ENCODE assay signal across 9 cellular contexts in the genomic region with DNA sequence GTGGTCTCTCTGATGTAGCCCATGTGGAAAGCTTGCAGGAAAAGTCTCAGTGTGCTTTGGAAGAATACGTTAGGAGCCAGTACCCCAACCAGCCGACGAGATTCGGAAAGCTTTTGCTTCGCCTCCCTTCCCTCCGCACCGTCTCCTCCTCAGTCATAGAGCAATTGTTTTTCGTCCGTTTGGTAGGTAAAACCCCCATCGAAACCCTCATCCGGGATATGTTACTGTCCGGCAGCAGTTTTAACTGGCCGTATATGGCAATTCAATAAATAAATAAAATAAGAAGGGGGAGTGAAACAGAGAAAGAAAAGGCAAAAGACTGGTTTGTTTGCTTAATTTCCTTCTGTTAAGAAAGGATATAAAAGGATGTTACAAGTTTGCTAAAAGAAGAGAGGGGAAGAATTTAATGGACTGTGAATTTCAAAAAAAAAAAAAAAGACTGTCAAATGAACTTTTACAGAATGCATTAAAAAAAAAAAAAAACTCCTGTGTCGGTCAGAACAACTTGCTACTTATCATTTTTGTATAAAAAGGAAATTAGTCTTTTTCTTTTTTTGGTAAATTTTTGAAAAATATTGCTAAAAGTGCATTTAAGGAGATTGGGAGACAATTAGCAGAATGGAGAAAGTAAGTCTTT. TPM values are rescaled to one million over a fixed set of nuclear protein-coding genes. Genes with fewer than 3 reads are reported as not detected.
DNase-seq lines count a peak whose midpoint lies in the region; ATAC-seq and TF ChIP-seq lines count a peak whose summit lies in the region.
"Had no signal": no experiment of that assay in that cellular context is flagged by ENCODE, and none has a peak within 500 bp of the region (broad histone marks: within the 10 kb centered on the region; RNA-seq: fewer than 3 reads in every experiment).

No MANE protein-coding gene starts in this region.

- peaks cover 33% of the 10 kb centered on the region for H3K4me1 ChIP-seq in Caco-2

- H3K4me3 Mint-ChIP-seq in Caco-2 (ENCODE audit: unreplicated experiment) (peak overlapping the region; percentile 83), progenitor cell of endocrine pancreas (ENCODE audit: low read depth) (peak overlapping the region; percentile 89)

- POLR2A ChIA-PET in Caco-2 (lab: Charles Lee), result interaction anchor here (0.6 to 1.0 kb wide), 2 partner anchors 10 to 12 kb away, joined by 4 to 14 read pairs; no protein-coding TSS in a partner anchor

- CTCF ChIA-PET in Caco-2 (lab: Charles Lee), result interaction anchor here (0.6 to 2.9 kb wide), 2 partner anchors 10 to 238 kb away, joined by 4 to 23 read pairs; no protein-coding TSS in a partner anchor

- H3K36me3 ChIP-seq in Caco-2 (ENCODE audit: control insufficient read depth, insufficient read depth, low read length) (peaks cover 8% of the 10 kb centered on the region), SK-N-MC (ENCODE audit: insufficient read depth, low read length) (peaks cover 44% of the 10 kb centered on the region)

- H3K9me3 ChIP-seq in Caco-2 (no peaks in the 10 kb centered on the region), SK-N-MC (ENCODE audit: low read depth, low read length) (no peaks in the 10 kb centered on the region)

- H3K4me1 Mint-ChIP-seq in Caco-2 (ENCODE audit: low read depth, unreplicated experiment) (peaks cover 33% of the 10 kb centered on the region), progenitor cell of endocrine pancreas (ENCODE audit: low read depth) (peaks cover 74% of the 10 kb centered on the region)

- H3K9ac ChIP-seq in SK-N-MC (ENCODE audit: insufficient read length), result peak overlapping the region; percentile 28

- H3K27ac Mint-ChIP-seq in Caco-2 (ENCODE audit: unreplicated experiment) (peak overlapping the region; percentile 45), progenitor cell of endocrine pancreas (peak overlapping the region; percentile 56)

- H3K9me3 Mint-ChIP-seq in Caco-2 (ENCODE audit: unreplicated experiment), result no peaks in the 10 kb centered on the region
- no peaks in the 10 kb centered on the region for H3K9me3 Mint-ChIP-seq in progenitor cell of endocrine pancreas (ENCODE audit: low read depth)

- H3K4me3 ChIP-seq in Caco-2 (ENCODE audit: low read depth, low read length) (no peak overlapping the region), SK-N-MC (peak overlapping the region; percentile 85), fibroblast of pulmonary artery (replicated peaks; ENCODE audit: low read depth, low read length) (peak overlapping the region; percentile 68)

- peak overlapping the region; percentile 86 for H3K27ac ChIP-seq in SK-N-MC

- no TSS peak for BruUV-seq in Caco-2 (replicated peaks; lab: Mats Ljungman, UMichigan)

- H3K36me3 Mint-ChIP-seq in Caco-2 (ENCODE audit: insufficient read depth, unreplicated experiment) (peaks cover 100% of the 10 kb centered on the region), progenitor cell of endocrine pancreas (ENCODE audit: insufficient read depth) (peaks cover 27% of the 10 kb centered on the region)

- DNase-seq in Caco-2 (no peak), SK-N-MC (ENCODE audit: low read depth, low spot score) (no peak), fibroblast of pulmonary artery (ENCODE audit: low read depth) (peak; percentile 33), progenitor cell of endocrine pancreas (ENCODE audit: low spot score, unreplicated experiment) (no peak), HuH-7.5 (ENCODE audit: low spot score) (no peak), NCI-H146 treated with DMSO at 0.1 percent for 48 hours (lab: John Stamatoyannopoulos, UW; ENCODE audit: unreplicated experiment) (no peak)
- no peak for DNase-seq in stimulated activated naive CD4-positive, alpha-beta T cell treated with Interleukin-2 at 50 U/mL for 16 hours (lab: John Stamatoyannopoulos, UW)
- DNase-seq: stimulated activated CD4-positive, alpha-beta T cell treated with anti-CD3 and anti-CD28 coated beads, Interleukin-12 subunit alpha, Interleukin-12 subunit beta, amount 100 ng/mL, for 4 hours had no signal

- H3K27me3 Mint-ChIP-seq in Caco-2 (ENCODE audit: insufficient read depth, unreplicated experiment), result no peaks in the 10 kb centered on the region
- H3K27me3 Mint-ChIP-seq in progenitor cell of endocrine pancreas, result no peaks in the 10 kb centered on the region

- TF ChIP-seq CTCF in Caco-2 (IDR thresholded peaks at IDR 0.05; ENCODE audit: insufficient read depth in 1 of 2, low read depth in 1 of 2, low read length in 1 of 2, severe bottlenecking in 1 of 2, unreplicated experiment in 1 of 2), result no peak
- no peak for TF ChIP-seq CTCF in fibroblast of pulmonary artery (IDR thresholded peaks at IDR 0.05; ENCODE audit: low read length, missing control alignments)
- TF ChIP-seq CTCF in progenitor cell of endocrine pancreas (IDR thresholded peaks at IDR 0.05; ENCODE audit: unreplicated experiment), result no peak

- H3K27me3 ChIP-seq in Caco-2 (replicated peaks; ENCODE audit: control insufficient read depth, insufficient read depth, low read length), result no peaks in the 10 kb centered on the region

- no peak for ATAC-seq in HG03439 (IDR thresholded peaks at IDR 0.05; ENCODE audit: unreplicated experiment)

- intact Hi-C loops in Caco-2 (cut with micrococcal nuclease; ENCODE audit: unreplicated experiment), result no loop called here

RNA-seq across cellular contexts. Expression of a gene that starts 7.0 kb away (rescaled TPM):
- total RNA-seq in Caco-2 (2022), result 134 and 140 TPM in 2 replicates
- total RNA-seq in progenitor cell of endocrine pancreas, result 40.3 and 48.6 TPM in 2 replicates
